Comparison of ENCODE assay signal across 8 cellular contexts in the genomic region with DNA sequence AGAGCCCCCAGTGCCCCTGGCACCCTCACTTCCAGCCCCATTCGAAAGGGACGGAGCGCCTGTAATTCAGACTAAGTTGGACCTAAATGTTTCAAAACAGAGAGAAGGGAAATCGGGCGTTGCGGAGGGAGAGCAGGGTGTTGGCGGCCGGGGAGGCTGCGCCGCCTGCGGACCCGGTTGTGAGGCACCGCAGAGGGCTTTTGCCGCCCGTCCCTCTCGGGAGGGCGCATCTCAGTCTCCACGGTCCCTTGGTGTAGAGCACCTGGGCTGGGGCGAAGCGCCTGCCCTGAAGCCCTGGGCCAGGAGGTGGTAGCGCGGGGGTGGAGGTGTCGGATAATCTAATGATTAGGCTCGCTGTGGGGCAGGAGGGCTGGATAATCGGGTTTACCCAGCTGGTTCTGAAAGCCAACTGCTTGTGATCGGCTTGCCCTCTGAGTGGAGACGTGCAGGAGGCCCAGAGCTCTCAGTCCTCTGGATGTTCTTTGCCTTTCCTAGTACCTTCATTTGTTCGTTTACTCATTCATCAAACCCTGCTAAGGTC. TPM values are rescaled to one million over a fixed set of nuclear protein-coding genes. Genes with fewer than 3 reads are reported as not detected.
A peak's percentile ranks its signal among the peaks of the same experiment; 100 is the strongest.
DNase-seq lines count a peak whose midpoint lies in the region; ATAC-seq and TF ChIP-seq lines count a peak whose summit lies in the region.

No MANE protein-coding gene starts in this region.

- H3K36me3 ChIP-seq in OCI-LY3 (replicated peaks; ENCODE audit: low read depth, low read length) = no peaks in the 10 kb centered on the region
- no peaks in the 10 kb centered on the region for H3K36me3 ChIP-seq in heart right ventricle
- no peaks in the 10 kb centered on the region for H3K36me3 ChIP-seq in rectal smooth muscle tissue (ENCODE audit: control insufficient read depth, insufficient read depth, low read length)

- 0% methylated on average over 28 of the region's 28 CpGs for WGBS in heart right ventricle, 2 donors

- peak; percentile 37 for DNase-seq in Ammon's horn (ENCODE audit: low spot score)
- DNase-seq in heart right ventricle = peak; percentile 21 to 32

- peaks cover 27% of the 10 kb centered on the region for H3K4me1 ChIP-seq in OCI-LY3 (ENCODE audit: low read length)
- H3K4me1 ChIP-seq in heart right ventricle = peaks cover 13 to 53% (median 44%) of the 10 kb centered on the region in 9 donors
- H3K4me1 ChIP-seq in rectal smooth muscle tissue (ENCODE audit: control insufficient read depth, insufficient read depth, low read length) = peaks cover 22% of the 10 kb centered on the region

- H3K4me3 ChIP-seq in OCI-LY3 (ENCODE audit: low read length) (peak overlapping the region; percentile 85), heart right ventricle (peak overlapping the region; percentile 76 to 97 (median 86)), rectal smooth muscle tissue (ENCODE audit: low read length) (peak overlapping the region; percentile 84)

- no peaks in the 10 kb centered on the region for H3K27me3 Mint-ChIP-seq in activated naive CD4-positive, alpha-beta T cell treated with anti-CD3 and anti-CD28 coated beads, Interleukin-2, amount 50 U/mL, for 24 hours

- intact Hi-C loops in heart right ventricle (cut with DNase I) = loop anchor here in 7 of 10 donors (2.0 to 10.0 kb wide), 13 partner anchors 55 to 253 kb away; no protein-coding TSS in a partner anchor

- peaks cover 16% of the 10 kb centered on the region for H3K4me1 Mint-ChIP-seq in activated naive CD4-positive, alpha-beta T cell treated with anti-CD3 and anti-CD28 coated beads, Interleukin-2, amount 50 U/mL, for 24 hours

- H4K20me1 ChIP-seq in OCI-LY3 (ENCODE audit: insufficient read depth, low read length) = peaks cover 6% of the 10 kb centered on the region; the same call in 1 of the 2 replicates

- H3K36me3 Mint-ChIP-seq in activated naive CD4-positive, alpha-beta T cell treated with anti-CD3 and anti-CD28 coated beads, Interleukin-2, amount 50 U/mL, for 24 hours = no peaks in the 10 kb centered on the region

- peak overlapping the region; percentile 68 for H3K27ac Mint-ChIP-seq in activated naive CD4-positive, alpha-beta T cell treated with anti-CD3 and anti-CD28 coated beads, Interleukin-2, amount 50 U/mL, for 24 hours

- ATAC-seq in GM21360 (IDR thresholded peaks at IDR 0.05; ENCODE audit: unreplicated experiment) (peak; percentile 10), heart right ventricle (peak in 6 of 8 donors; percentile 2 to 47 (median 14)), HG02938 (IDR thresholded peaks at IDR 0.05; ENCODE audit: unreplicated experiment) (no peak), HG03521 (IDR thresholded peaks at IDR 0.05; ENCODE audit: unreplicated experiment) (no peak)

- peaks cover 17% of the 10 kb centered on the region for H3K27me3 ChIP-seq in OCI-LY3 (ENCODE audit: low read depth, low read length)
- H3K27me3 ChIP-seq in heart right ventricle = no peaks in the 10 kb centered on the region
- no peaks in the 10 kb centered on the region for H3K27me3 ChIP-seq in rectal smooth muscle tissue (ENCODE audit: control insufficient read depth, insufficient read depth, low read length)

- H3K79me2 ChIP-seq in OCI-LY3 (ENCODE audit: low read length) = peaks cover 47% of the 10 kb centered on the region

- no peaks in the 10 kb centered on the region for H3K9me3 ChIP-seq in OCI-LY3 (ENCODE audit: insufficient read depth, low read length)
- H3K9me3 ChIP-seq in heart right ventricle = no peaks in the 10 kb centered on the region

- TF ChIP-seq CTCF in OCI-LY3 (IDR thresholded peaks at IDR 0.05; ENCODE audit: low read depth, low read length) (no peak), heart right ventricle (IDR thresholded peaks at IDR 0.05) (no peak)

- H3K4me2 ChIP-seq in OCI-LY3 (ENCODE audit: low read length) = peak overlapping the region; percentile 73

- 0 out of 2 replicates have a peak overlapping the region, but pooled peaks have one; percentile 26 for H2AFZ ChIP-seq in OCI-LY3 (ENCODE audit: low read depth, low read length)

- no peaks in the 10 kb centered on the region for H3K9me3 Mint-ChIP-seq in activated naive CD4-positive, alpha-beta T cell treated with anti-CD3 and anti-CD28 coated beads, Interleukin-2, amount 50 U/mL, for 24 hours

- peak overlapping the region; percentile 98 for H3K4me3 Mint-ChIP-seq in activated naive CD4-positive, alpha-beta T cell treated with anti-CD3 and anti-CD28 coated beads, Interleukin-2, amount 50 U/mL, for 24 hours

- H3K9ac ChIP-seq in OCI-LY3 (ENCODE audit: low read length) (peak overlapping the region; percentile 79), rectal smooth muscle tissue (ENCODE audit: low read length) (peak overlapping the region; percentile 82)

- H3K27ac ChIP-seq in OCI-LY3 (ENCODE audit: low read length) = peak overlapping the region; percentile 68
- H3K27ac ChIP-seq in heart right ventricle = peak overlapping the region; percentile 88 to 96 (median 92)
- H3K27ac ChIP-seq in rectal smooth muscle tissue (ENCODE audit: low read depth, low read length) = peak overlapping the region; percentile 88

RNA-seq across cellular contexts. Expression of a gene that starts 0.9 kb away (rescaled TPM):
- total RNA-seq in heart right ventricle = 100 to 1,000 TPM in 1 of 10 donors, 10 to 100 TPM in 9; 72.3 to 102 (median 77.7) TPM
- polyA plus RNA-seq in heart right ventricle = 10 to 100 TPM; 22.8 to 30.4 TPM

Comparison
In these comparisons a context has a peak if more than half of its experiments do, and no peak if none do; other contexts are left out.
1. ATAC-seq: peak in GM21360 (single experiment) and heart right ventricle (6 of 8); none in HG02938 (single experiment) and HG03521 (single experiment).
2. Peak in every context shown above with its lines, with median percentiles within 50 percentile points of each other: H3K27ac ChIP-seq and H3K4me3 ChIP-seq.